Comparison of ENCODE assay signal across 21 cellular contexts in genomic region chr1:18179009-18179408, GRCh38.
DNase-seq lines count a peak whose midpoint lies in the region; ATAC-seq and TF ChIP-seq lines count a peak whose summit lies in the region.
"Had no signal": no experiment of that assay in that cellular context is flagged by ENCODE, and none has a peak within 500 bp of the region (broad histone marks: within the 10 kb centered on the region; RNA-seq: fewer than 3 reads in every experiment).

No MANE protein-coding gene starts in this region.

- DNase-seq in SK-N-SH: peak; percentile 40
- DNase-seq in SHP77 treated with DMSO at 0.1 percent for 48 hours (lab: John Stamatoyannopoulos, UW): peak; percentile 25
- DNase-seq in spleen: peak; percentile 56
- no peak for DNase-seq in stimulated activated CD4-positive, alpha-beta T cell treated with anti-CD3 and anti-CD28 coated beads, Interleukin-2, amount 100 ng/mL, for 24 hours
- no peak for DNase-seq in upper lobe of left lung
- DNase-seq: 8988T; ACHN; AML-193; BE2C; CD4-positive, alpha-beta T cell; CD8-positive, alpha-beta memory T cell; DMS 273 treated with DMSO at 0.1 percent for 48 hours; DMS79; EL; GF-D8; GOT3; H7; HCEC 1CT had no signal

- H3K9ac ChIP-seq in SK-N-SH: no peak overlapping the region
- H3K9ac ChIP-seq: BLaER1 treated with 17β-estradiol and CSF1 and Interleukin-3, amounts not matched to agents 10 nM and 100 nM had no signal

- CTCF ChIA-PET in SK-N-SH (lab: Yijun Ruan, JAX): interaction anchor here (1.4 to 1.7 kb wide), 4 partner anchors 10 to 31 kb away, joined by 4 to 9 read pairs (median 4); no protein-coding TSS in a partner anchor

- H3F3A ChIP-seq in SK-N-SH (replicated peaks; ENCODE audit: insufficient read depth): no peaks in the 10 kb centered on the region

- no peak overlapping the region for H3K27ac ChIP-seq in SK-N-SH (ENCODE audit: low read depth in 2 of 2, low read length in 1 of 2)
- H3K27ac ChIP-seq in spleen: no peak overlapping the region
- no peak overlapping the region for H3K27ac ChIP-seq in upper lobe of left lung
- H3K27ac ChIP-seq: A549; BLaER1 treated with 17β-estradiol and CSF1 and Interleukin-3, amounts not matched to agents 10 nM and 100 nM had no signal

- POLR2A ChIA-PET in SK-N-SH (lab: Yijun Ruan, JAX): no interaction called here

- H3K4me3 ChIP-seq in SK-N-SH (ENCODE audit: low read depth in 2 of 2, low read length in 1 of 2) (no peak overlapping the region), spleen (no peak overlapping the region), upper lobe of left lung (no peak overlapping the region)
- H3K4me3 ChIP-seq: A549; BLaER1 treated with 17β-estradiol and CSF1 and Interleukin-3, amounts not matched to agents 10 nM and 100 nM had no signal

- no peaks in the 10 kb centered on the region for H4K20me1 ChIP-seq in SK-N-SH (ENCODE audit: insufficient read depth)

- H3K36me3 ChIP-seq in SK-N-SH (replicated peaks in 1 of 2; ENCODE audit: control insufficient read depth in 1 of 2, insufficient read depth in 2 of 2, low read length in 1 of 2) (no peaks in the 10 kb centered on the region), spleen (no peaks in the 10 kb centered on the region), upper lobe of left lung (no peaks in the 10 kb centered on the region)
- H3K36me3 ChIP-seq: BE2C; BLaER1 treated with 17β-estradiol and CSF1 and Interleukin-3, amounts not matched to agents 10 nM and 100 nM had no signal

- no peak for ATAC-seq in SK-N-SH treated with all-trans-retinoic acid at 6 μM for 48 hours
- ATAC-seq in upper lobe of left lung (ENCODE audit: low FRiP score in 2 of 2): no peak
- ATAC-seq: A549 had no signal

- H3K4me2 ChIP-seq in SK-N-SH: no peak overlapping the region
- H3K4me2 ChIP-seq: A549 had no signal

- H3K9me2 ChIP-seq in SK-N-SH: no peaks in the 10 kb centered on the region

- H3K79me2 ChIP-seq in SK-N-SH (ENCODE audit: insufficient read depth): no peaks in the 10 kb centered on the region

- no peak for TF ChIP-seq RAD21 in SK-N-SH (IDR thresholded peaks at IDR 0.05; ENCODE audit: low read length)

- H3K27me3 ChIP-seq in SK-N-SH (ENCODE audit: insufficient read depth) (no peaks in the 10 kb centered on the region), spleen (replicated peaks in 1 of 7) (peaks cover 0 to 86% (median 10%) of the 10 kb centered on the region in 7 donors), upper lobe of left lung (no peaks in the 10 kb centered on the region)
- H3K27me3 ChIP-seq: BE2C had no signal

- intact Hi-C loops in spleen (cut with DNase I; ENCODE audit: low total_unique reads): no loop called here

- H3K9me3 ChIP-seq in SK-N-SH (no peaks in the 10 kb centered on the region), spleen (no peaks in the 10 kb centered on the region), upper lobe of left lung (no peaks in the 10 kb centered on the region)
- H3K9me3 ChIP-seq: A549; BE2C; BLaER1 treated with 17β-estradiol and CSF1 and Interleukin-3, amounts not matched to agents 10 nM and 100 nM had no signal

- TF ChIP-seq CTCF in SK-N-SH (IDR thresholded peaks at IDR 0.05): no peak
- no peak for TF ChIP-seq CTCF in spleen (IDR thresholded peaks at IDR 0.05 in 8 of 11, conservative IDR thresholded peaks at IDR 0.05 in 3 of 11)
- TF ChIP-seq CTCF in upper lobe of left lung (IDR thresholded peaks at IDR 0.05): no peak

- peaks cover 0 to 36% of the 10 kb centered on the region in 2 experiments; a peak in 1 of 4 replicates for H3K4me1 ChIP-seq in SK-N-SH (ENCODE audit: control insufficient read depth in 1 of 2, insufficient read depth in 2 of 2, low read depth in 1 of 2, low read length in 1 of 2)
- peaks cover 0 to 11% (median 0%) of the 10 kb centered on the region in 6 donors for H3K4me1 ChIP-seq in spleen
- no peaks in the 10 kb centered on the region for H3K4me1 ChIP-seq in upper lobe of left lung
- H3K4me1 ChIP-seq: A549, BE2C had no signal

- no peak overlapping the region for H2AFZ ChIP-seq in SK-N-SH (ENCODE audit: low read depth)

- TF ChIP-seq POLR2A in spleen (IDR thresholded peaks at IDR 0.05) (no peak), upper lobe of left lung (IDR thresholded peaks at IDR 0.05) (no peak)

- WGBS in SK-N-SH (ENCODE audit: low lambda C conversion rate): 9% methylated on average over 4 of the region's 7 CpGs
- 79 to 86% (median 84%) methylated on average over 7 of the region's 7 CpGs for WGBS in spleen, 5 donors
- 69 to 72% methylated on average over 6 to 7 of the region's 7 CpGs for WGBS in upper lobe of left lung, 2 donors

- no peak for TF ChIP-seq EP300 in SK-N-SH (IDR thresholded peaks at IDR 0.05; ENCODE audit: borderline replicate concordance in 1 of 2, low read depth in 1 of 2, low read length in 1 of 2)
- no peak for TF ChIP-seq EP300 in upper lobe of left lung (IDR thresholded peaks at IDR 0.05)

TF ChIP-seq in SK-N-SH, 30 proteins besides CTCF, POLR2A, EP300 and RAD21 (continues in another document):
- TF ChIP-seq ELF1 (IDR thresholded peaks at IDR 0.05) (no peak), GATA2 (CRISPR knock-in tag; IDR thresholded peaks at IDR 0.05) (no peak), JUND (IDR thresholded peaks at IDR 0.05) (no peak), MXI1 (IDR thresholded peaks at IDR 0.05; ENCODE audit: low read depth, low read length) (no peak), REST (IDR thresholded peaks at IDR 0.05; ENCODE audit: low read depth, low read length) (no peak), FOXM1 (IDR thresholded peaks at IDR 0.05; ENCODE audit: low read depth) (no peak)

TF ChIP-seq in SK-N-SH treated with all-trans-retinoic acid at 6 μM for 48 hours, 23 proteins besides CTCF, POLR2A, EP300 and RAD21 (continues in another document):
- TF ChIP-seq TSHZ2 (CRISPR knock-in tag; IDR thresholded peaks at IDR 0.05): no peak
- TF ChIP-seq ISL1 (CRISPR knock-in tag; IDR thresholded peaks at IDR 0.05): no peak
- TF ChIP-seq TOX (CRISPR knock-in tag; IDR thresholded peaks at IDR 0.05; ENCODE audit: borderline replicate concordance): no peak
- TF ChIP-seq CREB5 (CRISPR knock-in tag; IDR thresholded peaks at IDR 0.05; ENCODE audit: low read depth): no peak
- TF ChIP-seq ZNF565 (CRISPR knock-in tag; conservative IDR thresholded peaks at IDR 0.05; ENCODE audit: low read depth): no peak
- TF ChIP-seq CSRNP3 (CRISPR knock-in tag; IDR thresholded peaks at IDR 0.05): no peak
- no peak for TF ChIP-seq ARNTL (CRISPR knock-in tag; IDR thresholded peaks at IDR 0.05; ENCODE audit: borderline replicate concordance, low read depth)
- TF ChIP-seq ZFP30 (CRISPR knock-in tag; IDR thresholded peaks at IDR 0.05): no peak
- no peak for TF ChIP-seq PPARA (CRISPR knock-in tag; IDR thresholded peaks at IDR 0.05; ENCODE audit: borderline replicate concordance)
- TF ChIP-seq OSR1 (CRISPR knock-in tag; IDR thresholded peaks at IDR 0.05): no peak
- no peak for TF ChIP-seq ESRRG (CRISPR knock-in tag; IDR thresholded peaks at IDR 0.05)
- no peak for TF ChIP-seq TCF4 (CRISPR knock-in tag; IDR thresholded peaks at IDR 0.05; ENCODE audit: borderline replicate concordance)
- TF ChIP-seq ZNF8 (CRISPR knock-in tag; IDR thresholded peaks at IDR 0.05): no peak

Comparison
In these comparisons a context has a peak if more than half of its experiments do, and no peak if none do; other contexts are left out.
1. DNase-seq: peak in SK-N-SH (single experiment), SHP77 treated with DMSO at 0.1 percent for 48 hours (single experiment) and spleen (single experiment); none in stimulated activated CD4-positive, alpha-beta T cell treated with anti-CD3 and anti-CD28 coated beads, Interleukin-2, amount 100 ng/mL, for 24 hours (0 of 2) and upper lobe of left lung (0 of 2).